In genomic region chr12:54368709-54369596, GRCh38 we compare ENCODE assay signal across 8 cellular contexts. TPM values are rescaled to one million over a fixed set of nuclear protein-coding genes. Genes with fewer than 3 reads are reported as not detected.
DNase-seq lines count a peak whose midpoint lies in the region; ATAC-seq and TF ChIP-seq lines count a peak whose summit lies in the region.

No MANE protein-coding gene starts in this region.

- no peak overlapping the region for H3K27ac ChIP-seq in duodenal mucosa (ENCODE audit: low read depth, low read length)

- DNase-seq in AG10803 (ENCODE audit: low read depth) (peak; percentile 83), NCI-H748 treated with DMSO at 0.1 percent for 48 hours (lab: John Stamatoyannopoulos, UW) (peak; percentile 83), lung microvascular endothelial cell (ENCODE audit: low read depth in 2 of 2) (peak; percentile 87 to 91)
- DNase-seq in activated CD4-positive, alpha-beta T cell treated with anti-CD3 and anti-CD28 coated beads, Interleukin-2, amount 50 U/mL, for 48 hours, result peak; percentile 94 to 95
- DNase-seq in stimulated activated CD4-positive, alpha-beta T cell treated with anti-CD3 and anti-CD28 coated beads, TNF-alpha, amount 100 ng/mL, for 4 hours (ENCODE audit: low read depth in 3 of 3), result peak; percentile 80 to 87 (median 82)

- no peaks in the 10 kb centered on the region for H3K9me3 ChIP-seq in duodenal mucosa (ENCODE audit: control insufficient read depth in 1 of 2, low read length in 2 of 2)

- H3K9ac ChIP-seq in duodenal mucosa (ENCODE audit: low read depth in 1 of 2, low read length in 2 of 2), result peak overlapping the region; percentile 26 to 50

- peak; percentile 87 for TF ChIP-seq CTCF in AG10803 (conservative IDR thresholded peaks at IDR 0.05; ENCODE audit: low read length)

- H3K4me1 ChIP-seq in duodenal mucosa (ENCODE audit: control insufficient read depth in 1 of 2, insufficient read depth in 2 of 2, low read length in 2 of 2), result peaks cover 15 to 23% of the 10 kb centered on the region in 2 donors

- peaks cover 5 to 7% of the 10 kb centered on the region in 2 donors for H3K27me3 ChIP-seq in duodenal mucosa (ENCODE audit: control insufficient read depth in 1 of 2, insufficient read depth in 2 of 2, low read length in 2 of 2)

- ATAC-seq in GM19025 (IDR thresholded peaks at IDR 0.05; ENCODE audit: low read depth, unreplicated experiment) (peak; percentile 65), HG03460 (IDR thresholded peaks at IDR 0.05; ENCODE audit: unreplicated experiment) (peak; percentile 71)

- H3K36me3 ChIP-seq in duodenal mucosa (ENCODE audit: control insufficient read depth in 1 of 2, insufficient read depth in 2 of 2, low read length in 2 of 2), result no peaks in the 10 kb centered on the region

- peak overlapping the region; percentile 17 for H3K4me3 ChIP-seq in AG10803 (ENCODE audit: low read length)
- peak overlapping the region; percentile 38 to 48 for H3K4me3 ChIP-seq in duodenal mucosa (ENCODE audit: low read depth in 1 of 2, low read length in 2 of 2)

RNA-seq across cellular contexts. Expression of gene GPR84, which starts 4.7 kb away (rescaled TPM):
- total RNA-seq in lung microvascular endothelial cell, result under 0.01 TPM in 1 of 2 replicates, not detected in the other

RNA-seq across cellular contexts. Expression of gene ZNF385A, which starts 15.6 kb away (rescaled TPM):
- total RNA-seq in lung microvascular endothelial cell, result 0.65 and 0.99 TPM in 2 replicates

RNA-seq across cellular contexts. Expression of gene COPZ1, which starts 44.0 kb away (rescaled TPM):
- total RNA-seq in lung microvascular endothelial cell, result 75.0 and 78.2 TPM in 2 replicates

RNA-seq across cellular contexts. Expression of gene ITGA5, which starts 50.1 kb away (rescaled TPM):
- total RNA-seq in lung microvascular endothelial cell, result 257 and 294 TPM in 2 replicates
